9 cellular contexts compared by ENCODE assay signal in the genomic region with DNA sequence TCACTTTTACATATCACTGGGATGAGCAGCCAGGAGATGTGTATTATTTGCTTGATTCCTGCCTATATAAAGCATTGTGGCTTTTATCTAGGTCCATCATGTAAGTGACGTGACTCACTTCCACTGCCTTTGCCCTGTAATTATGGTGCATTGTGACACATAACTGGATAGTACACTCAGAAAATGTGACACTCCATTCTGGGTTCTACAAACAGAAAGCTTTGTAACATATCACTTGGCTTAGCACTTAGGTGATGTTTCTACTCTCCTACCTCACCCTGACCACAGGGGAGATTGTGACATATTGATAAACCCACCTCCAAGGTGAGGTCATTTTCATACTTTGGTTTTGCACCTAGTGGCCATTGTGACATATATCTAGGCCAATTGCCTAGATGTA. TPM values are rescaled to one million over a fixed set of nuclear protein-coding genes. Genes with fewer than 3 reads are reported as not detected.
"Had no signal": no experiment of that assay in that cellular context is flagged by ENCODE, and none has a peak within 500 bp of the region (broad histone marks: within the 10 kb centered on the region; RNA-seq: fewer than 3 reads in every experiment).

No MANE protein-coding gene starts in this region.

RNA-seq across cellular contexts. Expression of gene BPY2B, which starts 21.8 kb away (rescaled TPM):
- total RNA-seq: LHCN-M2, MCF 10A, NCI-H460, OCI-LY7, PC-9, Right ventricle myocardium inferior, RPMI7951, SJCRH30, SK-MEL-5 had no signal
